In genomic region chrX:37817579-37817978, GRCh38 we compare ENCODE assay signal across 14 cellular contexts. TPM values are rescaled to one million over a fixed set of nuclear protein-coding genes. Genes with fewer than 3 reads are reported as not detected.
A peak's percentile ranks its signal among the peaks of the same experiment; 100 is the strongest.
DNase-seq lines count a peak whose midpoint lies in the region; ATAC-seq and TF ChIP-seq lines count a peak whose summit lies in the region.
"Had no signal": no experiment of that assay in that cellular context is flagged by ENCODE, and none has a peak within 500 bp of the region (broad histone marks: within the 10 kb centered on the region; RNA-seq: fewer than 3 reads in every experiment).

No MANE protein-coding gene starts in this region.

- H3K4me1 Mint-ChIP-seq in T-helper 17 cell: peaks cover 2% of the 10 kb centered on the region

- peak; percentile 3 for DNase-seq in fibroblast of villous mesenchyme (ENCODE audit: low read depth)
- no peak for DNase-seq in T-helper 17 cell
- DNase-seq in NCI-H82 treated with DMSO at 0.1 percent for 48 hours (lab: John Stamatoyannopoulos, UW; ENCODE audit: unreplicated experiment): no peak
- DNase-seq in COR-L47 (lab: John Stamatoyannopoulos, UW): no peak
- DNase-seq in NCI-H345 (lab: John Stamatoyannopoulos, UW): no peak
- DNase-seq: activated gamma-delta T cell; effector CD4-positive, alpha-beta T cell; left ventricle myocardium superior; naive thymus-derived CD8-positive, alpha-beta T cell; retina; upper lobe of right lung had no signal

- H3K36me3 Mint-ChIP-seq in T-helper 17 cell (ENCODE audit: low read depth): peaks cover 1% of the 10 kb centered on the region
- H3K36me3 Mint-ChIP-seq: naive thymus-derived CD8-positive, alpha-beta T cell had no signal

- no peak overlapping the region for H3K4me3 ChIP-seq in fibroblast of villous mesenchyme (ENCODE audit: low read depth, low read length)
- H3K4me3 ChIP-seq: upper lobe of right lung had no signal

- H3K27me3 Mint-ChIP-seq in T-helper 17 cell: peaks cover 5% of the 10 kb centered on the region
- H3K27me3 Mint-ChIP-seq: naive thymus-derived CD8-positive, alpha-beta T cell had no signal

- no peak overlapping the region for H3K27ac Mint-ChIP-seq in T-helper 17 cell

- ATAC-seq in GM18870 (IDR thresholded peaks at IDR 0.05; ENCODE audit: unreplicated experiment) (peak; percentile 32), GM21786 (IDR thresholded peaks at IDR 0.05; ENCODE audit: unreplicated experiment) (peak; percentile 37), HG03342 (IDR thresholded peaks at IDR 0.05; ENCODE audit: unreplicated experiment) (peak; percentile 49), T-helper 17 cell (no peak)
- ATAC-seq: left ventricle myocardium superior; naive thymus-derived CD8-positive, alpha-beta T cell; upper lobe of right lung had no signal

- no peak for TF ChIP-seq CTCF in fibroblast of villous mesenchyme (IDR thresholded peaks at IDR 0.05; ENCODE audit: insufficient read depth, low read depth, low read length)

- no peaks in the 10 kb centered on the region for H3K9me3 ChIP-seq in T-helper 17 cell (ENCODE audit: control insufficient read depth, low read length, poor library complexity, severe bottlenecking)
- H3K9me3 ChIP-seq: upper lobe of right lung had no signal

- no peak overlapping the region for H3K4me3 Mint-ChIP-seq in T-helper 17 cell

RNA-seq across cellular contexts. Expression of gene DYNLT3, which starts 29.8 kb away (rescaled TPM):
- 79.9 and 87.0 TPM in 2 replicates for total RNA-seq in fibroblast of villous mesenchyme
- total RNA-seq in T-helper 17 cell: 10 to 100 TPM; 40.2 to 40.3 TPM

RNA-seq across cellular contexts. Expression of gene CYBB, which starts 37.7 kb away (rescaled TPM):
- total RNA-seq in fibroblast of villous mesenchyme: under 0.01 and 0.32 TPM in 2 replicates
- 10 to 100 TPM in 1 of 2 donors, 1 to 10 TPM in 1; 2.3 to 15.5 TPM for total RNA-seq in T-helper 17 cell
